ENCODE assay signal across 20 cellular contexts in genomic region chr4:176236909-176237308, GRCh38. TPM values are rescaled to one million over a fixed set of nuclear protein-coding genes. Genes with fewer than 3 reads are reported as not detected.
DNase-seq lines count a peak whose midpoint lies in the region; ATAC-seq, FAIRE-seq and TF ChIP-seq lines count a peak whose summit lies in the region.
"Had no signal": no experiment of that assay in that cellular context is flagged by ENCODE, and none has a peak within 500 bp of the region (broad histone marks: within the 10 kb centered on the region; RNA-seq: fewer than 3 reads in every experiment).

No MANE protein-coding gene starts in this region.

- no peaks in the 10 kb centered on the region for H3K27me3 ChIP-seq in right atrium auricular region
- no peaks in the 10 kb centered on the region for H3K27me3 ChIP-seq in bronchial epithelial cell (ENCODE audit: control insufficient read depth, insufficient read depth, low read length)
- no peaks in the 10 kb centered on the region for H3K27me3 ChIP-seq in transverse colon
- no peaks in the 10 kb centered on the region for H3K27me3 ChIP-seq in testis
- H3K27me3 ChIP-seq: ovary had no signal

- H3K27ac ChIP-seq in right atrium auricular region, result peak overlapping the region; percentile 75 to 86
- peak overlapping the region; percentile 73 to 86 (median 76) for H3K27ac ChIP-seq in transverse colon
- no peak overlapping the region for H3K27ac ChIP-seq in testis
- H3K27ac ChIP-seq: ovary had no signal

- H3K36me3 ChIP-seq in right atrium auricular region, result no peaks in the 10 kb centered on the region
- no peaks in the 10 kb centered on the region for H3K36me3 ChIP-seq in bronchial epithelial cell (ENCODE audit: control insufficient read depth, insufficient read depth, low read length)
- no peaks in the 10 kb centered on the region for H3K36me3 ChIP-seq in transverse colon
- H3K36me3 ChIP-seq in testis (ENCODE audit: low read depth, missing control alignments), result no peaks in the 10 kb centered on the region
- H3K36me3 ChIP-seq: ovary had no signal

- H3K9me3 ChIP-seq in right atrium auricular region (no peaks in the 10 kb centered on the region), transverse colon (no peaks in the 10 kb centered on the region), testis (no peaks in the 10 kb centered on the region)
- H3K9me3 ChIP-seq: ovary had no signal

- TF ChIP-seq POLR2A in transverse colon (IDR thresholded peaks at IDR 0.05) (no peak), GM12892 (IDR thresholded peaks at IDR 0.05; ENCODE audit: low read depth, low read length) (no peak), testis (IDR thresholded peaks at IDR 0.05) (no peak)

- no peak for FAIRE-seq in bronchial epithelial cell (lab: Jason Lieb, UNC)
- FAIRE-seq in GM12892 (lab: Jason Lieb, UNC), result no peak
- FAIRE-seq: small intestine, TTC549 had no signal

- no peak for ATAC-seq in left ventricle myocardium superior
- ATAC-seq: left colon had no signal

- TF ChIP-seq CTCF in right atrium auricular region (IDR thresholded peaks at IDR 0.05), result no peak
- no peak for TF ChIP-seq CTCF in bronchial epithelial cell (IDR thresholded peaks at IDR 0.05; ENCODE audit: insufficient read depth, low read length, severe bottlenecking)
- TF ChIP-seq CTCF in transverse colon (IDR thresholded peaks at IDR 0.05), result no peak
- TF ChIP-seq CTCF in testis (IDR thresholded peaks at IDR 0.05), result no peak

- H3K4me3 ChIP-seq in right atrium auricular region, result no peak overlapping the region
- no peak overlapping the region for H3K4me3 ChIP-seq in bronchial epithelial cell (ENCODE audit: low read depth, low read length)
- no peak overlapping the region for H3K4me3 ChIP-seq in transverse colon
- no peak overlapping the region for H3K4me3 ChIP-seq in testis
- H3K4me3 ChIP-seq: ovary had no signal

- H3K4me1 ChIP-seq in right atrium auricular region (peaks cover 0 to 14% of the 10 kb centered on the region in 2 donors), transverse colon (peaks cover 0 to 3% (median 0%) of the 10 kb centered on the region in 4 donors), testis (no peaks in the 10 kb centered on the region)

- no peak for DNase-seq in right atrium auricular region (ENCODE audit: low spot score)
- no peak for DNase-seq in left ventricle myocardium superior
- DNase-seq in bronchial epithelial cell (ENCODE audit: low read depth), result peak; percentile 51
- DNase-seq in kidney tubule cell (ENCODE audit: low spot score), result peak; percentile 35
- DNase-seq in transverse colon, result no peak
- DNase-seq in GM12892 (ENCODE audit: insufficient read length), result no peak
- no peak for DNase-seq in stimulated activated CD4-positive, alpha-beta T cell treated with anti-CD3 and anti-CD28 coated beads, Interleukin-2, amount 100 ng/mL, for 24 hours
- no peak for DNase-seq in testis
- DNase-seq: activated CD4-positive, alpha-beta T cell treated with anti-CD3 and anti-CD28 coated beads for 48 hours; activated CD8-positive, alpha-beta memory T cell treated with anti-CD3 and anti-CD28 coated beads, Interleukin-2, amount 50 U/mL, for 48 hours; anterior cingulate cortex; CD8-positive, alpha-beta memory T cell; erythroblast; left colon; NCI-H187; NCI-H446; OCI-M1; ovary; small intestine had no signal

- intact Hi-C loops in left ventricle myocardium superior (cut with micrococcal nuclease), result no loop called here
- intact Hi-C loops in transverse colon (cut with DNase I; ENCODE audit: low total_unique reads), result no loop called here
- intact Hi-C loops in testis (cut with DNase I; ENCODE audit: low total_unique reads), result no loop called here

- in situ Hi-C loops in transverse colon (cut with MboI; ENCODE audit: low pct_ligation_motif_present in 1 of 4, low pct_unique_long_range_greater_than_20kb in 1 of 4, low sequenced_read_pairs in 3 of 4), result no loop called here

- no peak for TF ChIP-seq EP300 in transverse colon (IDR thresholded peaks at IDR 0.05; ENCODE audit: low read depth)

- WGBS in transverse colon (ENCODE audit: low coverage in 1 of 2), 2 donors, result 32 to 44% methylated on average over 2 to 4 of the region's 4 CpGs
- WGBS in testis, 2 donors, result 76 to 79% methylated on average over 4 of the region's 4 CpGs

RNA-seq across cellular contexts. Expression of gene ASB5, which starts 32.1 kb away (rescaled TPM):
- total RNA-seq in right atrium auricular region (1 to 10 TPM in 1 of 2 donors, under 1 TPM in 1; 0.90 to 3.7 TPM), left ventricle myocardium superior (3.1 TPM), bronchial epithelial cell (not detected in 2 replicates), transverse colon (1 to 10 TPM in 3 of 4 donors, not detected in 1; 1.4 to 3.8 (median 1.8) TPM), testis (1 to 10 TPM in 1 of 2 donors, under 1 TPM in 1; 0.99 to 5.4 TPM)
- polyA plus RNA-seq in GM12892 (2012; ENCODE audit: missing spikeins), result not detected
- 8.3 TPM for polyA plus RNA-seq in testis (ENCODE audit: insufficient read depth, low read depth, low replicate concordance)
- total RNA-seq: CD8-positive, alpha-beta memory T cell had no signal
- polyA plus RNA-seq: CD8-positive, alpha-beta memory T cell had no signal

RNA-seq across cellular contexts. Expression of gene SPATA4, which starts 41.5 kb away (rescaled TPM):
- total RNA-seq in right atrium auricular region (1 to 10 TPM in 1 of 2 donors, under 1 TPM in 1; 0.28 to 4.4 TPM), left ventricle myocardium superior (not detected), bronchial epithelial cell (under 0.01 and 0.13 TPM in 2 replicates), transverse colon (not detected), testis (10 to 100 TPM; 61.5 to 88.7 TPM)
- not detected for polyA plus RNA-seq in GM12892 (2012; ENCODE audit: missing spikeins)
- polyA plus RNA-seq in testis (ENCODE audit: insufficient read depth, low read depth, low replicate concordance), result 340 TPM
- total RNA-seq: CD8-positive, alpha-beta memory T cell; left colon had no signal
- polyA plus RNA-seq: CD8-positive, alpha-beta memory T cell; small intestine had no signal

Comparison
In these comparisons a context has a peak if more than half of its experiments do, and no peak if none do; other contexts are left out.
1. DNase-seq: peak in bronchial epithelial cell (single experiment) and kidney tubule cell (single experiment); none in right atrium auricular region (single experiment), left ventricle myocardium superior (single experiment), transverse colon (single experiment), GM12892 (single experiment), stimulated activated CD4-positive, alpha-beta T cell treated with anti-CD3 and anti-CD28 coated beads, Interleukin-2, amount 100 ng/mL, for 24 hours (0 of 2) and testis (single experiment).
2. H3K27ac ChIP-seq: peak in right atrium auricular region (2 of 2) and transverse colon (4 of 4); none in testis (0 of 2).
3. RNA of gene SPATA4, which starts 41.5 kb away (total RNA-seq): 61.5 to 88.7 TPM in testis; 0.28 to 4.4 TPM in right atrium auricular region, not detected in left ventricle myocardium superior (single experiment), under 0.01 to 0.13 TPM in bronchial epithelial cell and not detected in transverse colon; every median in the first group is over 10 times any median in the second.